ENCODE assay signal across 2 cellular contexts in genomic region chr9:79610019-79610760, GRCh38.
TF ChIP-seq lines count a peak whose summit lies in the region.

No MANE protein-coding gene starts in this region.

TF ChIP-seq in HEK293, 187 proteins besides CTCF, POLR2A, EP300 and RAD21 (continued from another document and continues in another):
- TF ChIP-seq, protein P1, sequence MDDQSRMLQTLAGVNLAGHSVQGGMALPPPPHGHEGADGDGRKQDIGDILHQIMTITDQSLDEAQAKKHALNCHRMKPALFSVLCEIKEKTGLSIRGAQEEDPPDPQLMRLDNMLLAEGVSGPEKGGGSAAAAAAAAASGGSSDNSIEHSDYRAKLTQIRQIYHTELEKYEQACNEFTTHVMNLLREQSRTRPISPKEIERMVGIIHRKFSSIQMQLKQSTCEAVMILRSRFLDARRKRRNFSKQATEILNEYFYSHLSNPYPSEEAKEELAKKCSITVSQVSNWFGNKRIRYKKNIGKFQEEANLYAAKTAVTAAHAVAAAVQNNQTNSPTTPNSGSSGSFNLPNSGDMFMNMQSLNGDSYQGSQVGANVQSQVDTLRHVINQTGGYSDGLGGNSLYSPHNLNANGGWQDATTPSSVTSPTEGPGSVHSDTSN (CRISPR knock-in tag; IDR thresholded peaks at IDR 0.05) = no peak
- TF ChIP-seq GLI4 (tag by site-specific recombination; IDR thresholded peaks at IDR 0.05) (no peak), ZNF549 (tag by site-specific recombination; IDR thresholded peaks at IDR 0.05) (no peak), ZNF555 (tag by site-specific recombination; conservative IDR thresholded peaks at IDR 0.05) (no peak), ZBTB21 (tag by site-specific recombination; IDR thresholded peaks at IDR 0.05) (no peak), ZNF558 (tag by site-specific recombination; IDR thresholded peaks at IDR 0.05) (no peak), ZSCAN18 (tag by site-specific recombination; IDR thresholded peaks at IDR 0.05) (no peak), ZNF24 (tag by site-specific recombination; IDR thresholded peaks at IDR 0.05) (no peak), SP2 (tag by site-specific recombination; IDR thresholded peaks at IDR 0.05) (no peak), ZFP3 (tag by site-specific recombination; IDR thresholded peaks at IDR 0.05; ENCODE audit: low read depth) (no peak), ZNF174 (tag by site-specific recombination; IDR thresholded peaks at IDR 0.05) (no peak), SP7 (tag by site-specific recombination; IDR thresholded peaks at IDR 0.05) (peak; percentile 40; the same call in 1 of the 2 replicates), ZBTB26 (tag by site-specific recombination; optimal IDR thresholded peaks at IDR 0.05) (no peak), REST (tag by site-specific recombination; IDR thresholded peaks at IDR 0.05) (no peak), ZNF610 (tag by site-specific recombination; IDR thresholded peaks at IDR 0.05; ENCODE audit: borderline replicate concordance) (no peak), ZFP41 (tag by site-specific recombination; IDR thresholded peaks at IDR 0.05; ENCODE audit: borderline replicate concordance) (no peak), ZNF433 (tag by site-specific recombination; IDR thresholded peaks at IDR 0.05; ENCODE audit: low read depth) (no peak), GLI2 (tag by site-specific recombination; IDR thresholded peaks at IDR 0.05; ENCODE audit: borderline replicate concordance, low read depth) (no peak), ZSCAN23 (tag by site-specific recombination; IDR thresholded peaks at IDR 0.05) (no peak), ZNF10 (tag by site-specific recombination; IDR thresholded peaks at IDR 0.05) (no peak), FEZF1 (tag by site-specific recombination; IDR thresholded peaks at IDR 0.05) (peak; percentile 62), KLF9 (tag by site-specific recombination; IDR thresholded peaks at IDR 0.05; ENCODE audit: low read depth) (no peak), PRDM6 (tag by site-specific recombination; IDR thresholded peaks at IDR 0.05) (peak; percentile 85), ZNF660 (tag by site-specific recombination; IDR thresholded peaks at IDR 0.05) (no peak), ZNF830 (tag by site-specific recombination; IDR thresholded peaks at IDR 0.05; ENCODE audit: low read depth) (no peak)

TF ChIP-seq in SK-N-SH treated with all-trans-retinoic acid at 6 μM for 48 hours, 23 proteins besides CTCF, POLR2A, EP300 and RAD21 (continued from another document):
- no peak for TF ChIP-seq SNAI2 (CRISPR knock-in tag; IDR thresholded peaks at IDR 0.05)
- TF ChIP-seq BACH2 (CRISPR knock-in tag; IDR thresholded peaks at IDR 0.05; ENCODE audit: borderline replicate concordance) = no peak
- 0 out of 2 replicates have a peak, but pooled peaks have one; percentile 80 for TF ChIP-seq GLIS3 (CRISPR knock-in tag; IDR thresholded peaks at IDR 0.05)
- TF ChIP-seq ARNTL (CRISPR knock-in tag; IDR thresholded peaks at IDR 0.05; ENCODE audit: borderline replicate concordance, low read depth) = no peak
- no peak; the same call in 1 of the 2 replicates for TF ChIP-seq CSDC2 (CRISPR knock-in tag; IDR thresholded peaks at IDR 0.05)
- TF ChIP-seq TCF4 (CRISPR knock-in tag; IDR thresholded peaks at IDR 0.05; ENCODE audit: borderline replicate concordance) = peak; percentile 91
- TF ChIP-seq ZFP3 (CRISPR knock-in tag; IDR thresholded peaks at IDR 0.05) = no peak
- TF ChIP-seq, protein P2, sequence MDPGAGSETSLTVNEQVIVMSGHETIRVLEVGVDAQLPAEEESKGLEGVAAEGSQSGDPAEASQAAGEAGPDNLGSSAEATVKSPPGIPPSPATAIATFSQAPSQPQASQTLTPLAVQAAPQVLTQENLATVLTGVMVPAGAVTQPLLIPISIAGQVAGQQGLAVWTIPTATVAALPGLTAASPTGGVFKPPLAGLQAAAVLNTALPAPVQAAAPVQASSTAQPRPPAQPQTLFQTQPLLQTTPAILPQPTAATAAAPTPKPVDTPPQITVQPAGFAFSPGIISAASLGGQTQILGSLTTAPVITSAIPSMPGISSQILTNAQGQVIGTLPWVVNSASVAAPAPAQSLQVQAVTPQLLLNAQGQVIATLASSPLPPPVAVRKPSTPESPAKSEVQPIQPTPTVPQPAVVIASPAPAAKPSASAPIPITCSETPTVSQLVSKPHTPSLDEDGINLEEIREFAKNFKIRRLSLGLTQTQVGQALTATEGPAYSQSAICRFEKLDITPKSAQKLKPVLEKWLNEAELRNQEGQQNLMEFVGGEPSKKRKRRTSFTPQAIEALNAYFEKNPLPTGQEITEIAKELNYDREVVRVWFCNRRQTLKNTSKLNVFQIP (CRISPR knock-in tag; IDR thresholded peaks at IDR 0.05; ENCODE audit: borderline replicate concordance, low read depth) = 0 out of 2 replicates have a peak, but pooled peaks have one; percentile 59
- TF ChIP-seq, protein P3, sequence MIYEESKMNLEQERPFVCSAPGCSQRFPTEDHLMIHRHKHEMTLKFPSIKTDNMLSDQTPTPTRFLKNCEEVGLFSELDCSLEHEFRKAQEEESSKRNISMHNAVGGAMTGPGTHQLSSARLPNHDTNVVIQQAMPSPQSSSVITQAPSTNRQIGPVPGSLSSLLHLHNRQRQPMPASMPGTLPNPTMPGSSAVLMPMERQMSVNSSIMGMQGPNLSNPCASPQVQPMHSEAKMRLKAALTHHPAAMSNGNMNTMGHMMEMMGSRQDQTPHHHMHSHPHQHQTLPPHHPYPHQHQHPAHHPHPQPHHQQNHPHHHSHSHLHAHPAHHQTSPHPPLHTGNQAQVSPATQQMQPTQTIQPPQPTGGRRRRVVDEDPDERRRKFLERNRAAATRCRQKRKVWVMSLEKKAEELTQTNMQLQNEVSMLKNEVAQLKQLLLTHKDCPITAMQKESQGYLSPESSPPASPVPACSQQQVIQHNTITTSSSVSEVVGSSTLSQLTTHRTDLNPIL (CRISPR knock-in tag; IDR thresholded peaks at IDR 0.05; ENCODE audit: low read depth) = peak; percentile 80; the same call in 1 of the 2 replicates
- peak; percentile 99 for TF ChIP-seq ISL1 (CRISPR knock-in tag; IDR thresholded peaks at IDR 0.05)
- peak; percentile 82; the same call in 1 of the 2 replicates for TF ChIP-seq TOX (CRISPR knock-in tag; IDR thresholded peaks at IDR 0.05; ENCODE audit: borderline replicate concordance)
- 0 out of 2 replicates have a peak, but pooled peaks have one; percentile 60 for TF ChIP-seq ZNF565 (CRISPR knock-in tag; conservative IDR thresholded peaks at IDR 0.05; ENCODE audit: low read depth)
- no peak for TF ChIP-seq PPARA (CRISPR knock-in tag; IDR thresholded peaks at IDR 0.05; ENCODE audit: borderline replicate concordance)
- TF ChIP-seq, protein P4, sequence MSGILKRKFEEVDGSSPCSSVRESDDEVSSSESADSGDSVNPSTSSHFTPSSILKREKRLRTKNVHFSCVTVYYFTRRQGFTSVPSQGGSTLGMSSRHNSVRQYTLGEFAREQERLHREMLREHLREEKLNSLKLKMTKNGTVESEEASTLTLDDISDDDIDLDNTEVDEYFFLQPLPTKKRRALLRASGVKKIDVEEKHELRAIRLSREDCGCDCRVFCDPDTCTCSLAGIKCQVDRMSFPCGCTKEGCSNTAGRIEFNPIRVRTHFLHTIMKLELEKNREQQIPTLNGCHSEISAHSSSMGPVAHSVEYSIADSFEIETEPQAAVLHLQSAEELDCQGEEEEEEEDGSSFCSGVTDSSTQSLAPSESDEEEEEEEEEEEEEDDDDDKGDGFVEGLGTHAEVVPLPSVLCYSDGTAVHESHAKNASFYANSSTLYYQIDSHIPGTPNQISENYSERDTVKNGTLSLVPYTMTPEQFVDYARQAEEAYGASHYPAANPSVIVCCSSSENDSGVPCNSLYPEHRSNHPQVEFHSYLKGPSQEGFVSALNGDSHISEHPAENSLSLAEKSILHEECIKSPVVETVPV (CRISPR knock-in tag; IDR thresholded peaks at IDR 0.05) = peak; percentile 89; the same call in 1 of the 2 replicates
